Comparison of ENCODE assay signal across 8 cellular contexts in the genomic region with DNA sequence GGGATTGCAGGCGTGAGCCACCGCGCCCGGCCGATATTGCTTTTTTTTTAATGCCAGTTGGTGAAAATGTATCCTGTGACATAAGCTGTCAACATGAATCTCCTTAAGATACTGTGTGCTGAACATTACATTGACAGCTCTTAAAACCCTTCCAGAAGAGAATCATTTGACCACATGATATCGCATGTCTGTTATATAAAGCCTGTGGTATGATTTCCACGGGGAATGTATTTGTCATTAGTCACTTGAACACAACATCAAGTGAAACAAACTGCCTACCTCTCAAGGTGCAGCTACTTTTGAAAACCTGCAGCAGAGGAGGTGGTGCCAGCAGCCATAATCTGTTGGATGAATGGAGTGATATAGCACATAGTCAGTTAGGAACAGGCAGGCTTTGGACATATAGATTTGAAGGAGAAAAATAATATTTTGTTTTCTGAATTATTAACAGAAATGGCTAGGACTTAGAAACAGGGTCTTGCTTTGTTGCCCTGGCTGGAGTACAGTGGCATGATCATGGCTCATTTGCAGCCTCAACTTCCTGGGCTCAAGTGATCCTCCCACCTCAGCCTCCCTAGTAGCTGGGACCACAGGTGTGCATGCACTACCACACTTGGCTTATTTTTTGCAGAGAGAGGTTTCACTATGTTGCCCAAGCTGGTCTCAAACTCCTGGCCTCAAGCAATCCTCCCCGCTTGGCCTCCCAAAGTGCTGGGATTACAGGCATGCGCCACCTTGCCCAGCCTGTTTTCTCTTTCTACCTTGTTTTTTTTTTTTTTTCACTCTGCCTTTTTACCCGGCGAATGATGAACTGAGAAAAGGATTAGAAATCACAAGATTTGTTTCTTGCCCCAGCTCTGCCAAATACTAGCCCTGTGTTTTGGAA.
DNase-seq lines count a peak whose midpoint lies in the region; ATAC-seq and TF ChIP-seq lines count a peak whose summit lies in the region.

No MANE protein-coding gene starts in this region.

- peaks cover 8% of the 10 kb centered on the region for H3K36me3 ChIP-seq in brain microvascular endothelial cell (replicated peaks)

- H3K27ac Mint-ChIP-seq in naive thymus-derived CD8-positive, alpha-beta T cell: peak overlapping the region; percentile 49 to 94 (median 81)

- H3K36me3 Mint-ChIP-seq in naive thymus-derived CD8-positive, alpha-beta T cell: peaks cover 0 to 53% (median 16%) of the 10 kb centered on the region in 3 donors

- H3K27ac ChIP-seq in brain microvascular endothelial cell: peak overlapping the region; percentile 94

- POLR2A ChIA-PET in naive thymus-derived CD8-positive, alpha-beta T cell (lab: Charles Lee): interaction anchor here (0.6 to 0.7 kb wide), 2 partner anchors 124 to 260 kb away, joined by 3 read pairs; no protein-coding TSS in a partner anchor

- no peaks in the 10 kb centered on the region for H3K27me3 ChIP-seq in brain microvascular endothelial cell (replicated peaks)

- H3K27me3 Mint-ChIP-seq in naive thymus-derived CD8-positive, alpha-beta T cell: no peaks in the 10 kb centered on the region

- H3K4me3 ChIP-seq in GM12865 (ENCODE audit: low read depth, low read length): peak overlapping the region; percentile 16
- no peak overlapping the region for H3K4me3 ChIP-seq in brain microvascular endothelial cell (ENCODE audit: low read depth, low read length)

- DNase-seq in GM12865 (ENCODE audit: low read depth): no peak
- DNase-seq in brain microvascular endothelial cell: no peak
- no peak for DNase-seq in naive thymus-derived CD8-positive, alpha-beta T cell
- no peak for DNase-seq in NCI-H2196 (lab: John Stamatoyannopoulos, UW; ENCODE audit: unreplicated experiment)
- no peak for DNase-seq in NCI-H1436 (lab: John Stamatoyannopoulos, UW)
- DNase-seq in mucosa of gallbladder (ENCODE audit: low spot score): no peak

- peak overlapping the region; percentile 4 to 85 (median 70) for H3K4me3 Mint-ChIP-seq in naive thymus-derived CD8-positive, alpha-beta T cell

- TF ChIP-seq CTCF in GM12865 (IDR thresholded peaks at IDR 0.05; ENCODE audit: insufficient read depth, low read depth, low read length, missing control alignments) (no peak), brain microvascular endothelial cell (IDR thresholded peaks at IDR 0.05; ENCODE audit: low read depth, low read length, missing control alignments) (no peak)

- peak; percentile 3 for ATAC-seq in HG03469 (IDR thresholded peaks at IDR 0.05; ENCODE audit: unreplicated experiment)
- ATAC-seq in naive thymus-derived CD8-positive, alpha-beta T cell: no peak
- no peak for ATAC-seq in GM21717 (IDR thresholded peaks at IDR 0.05; ENCODE audit: unreplicated experiment)

- H3K4me1 Mint-ChIP-seq in naive thymus-derived CD8-positive, alpha-beta T cell: peaks cover 6 to 18% (median 16%) of the 10 kb centered on the region in 4 donors

- in situ Hi-C loops in brain microvascular endothelial cell (cut with HindIII; ENCODE audit: low pct_ligation_motif_present, low sequenced_read_pairs): no loop called here

- no peaks in the 10 kb centered on the region for H3K9me3 Mint-ChIP-seq in naive thymus-derived CD8-positive, alpha-beta T cell
